Comparison of ENCODE assay signal across 8 cellular contexts in the genomic region with DNA sequence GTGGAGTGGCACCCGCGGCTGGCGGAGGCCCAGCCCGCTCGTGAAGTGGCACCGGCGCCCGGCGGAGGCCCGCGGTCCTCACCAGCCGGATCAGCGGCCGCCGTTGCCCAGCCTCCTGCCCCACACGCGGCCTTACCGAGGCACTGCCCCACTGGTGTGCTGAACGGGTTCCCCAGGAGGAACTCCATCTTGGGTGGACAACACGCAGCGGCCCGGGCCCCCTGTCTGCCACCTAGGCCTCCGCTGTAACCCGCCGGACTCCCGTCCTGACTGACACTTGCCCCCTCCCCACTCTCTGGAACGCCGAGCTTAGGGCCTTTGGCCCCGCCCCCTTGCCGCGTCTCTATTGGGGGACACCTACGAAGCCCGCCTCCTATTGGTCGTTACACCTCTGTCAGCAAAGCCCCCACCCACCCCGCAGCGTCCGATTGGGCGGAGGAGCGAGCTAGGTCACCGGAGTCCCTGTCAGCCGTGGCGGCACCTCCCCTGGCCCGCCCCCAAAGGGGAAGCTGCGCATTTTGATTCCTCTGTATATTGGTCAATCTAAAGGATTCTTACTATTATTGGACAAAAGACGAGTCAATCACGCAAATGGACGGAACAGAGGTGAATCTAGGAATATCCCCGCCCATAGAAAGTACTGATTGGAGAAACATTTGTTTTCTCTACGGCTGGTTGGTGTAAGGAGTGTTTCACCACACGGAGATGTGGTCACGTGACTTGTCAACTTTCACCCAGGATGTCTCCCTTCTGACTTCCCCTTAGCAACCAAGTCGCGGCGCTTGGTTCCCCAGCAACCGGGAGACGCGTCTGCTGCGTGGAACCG. TPM values are rescaled to one million over a fixed set of nuclear protein-coding genes. Genes with fewer than 3 reads are reported as not detected.
A peak's percentile ranks its signal among the peaks of the same experiment; 100 is the strongest.
DNase-seq lines count a peak whose midpoint lies in the region; ATAC-seq and TF ChIP-seq lines count a peak whose summit lies in the region.

A gene with protein sequence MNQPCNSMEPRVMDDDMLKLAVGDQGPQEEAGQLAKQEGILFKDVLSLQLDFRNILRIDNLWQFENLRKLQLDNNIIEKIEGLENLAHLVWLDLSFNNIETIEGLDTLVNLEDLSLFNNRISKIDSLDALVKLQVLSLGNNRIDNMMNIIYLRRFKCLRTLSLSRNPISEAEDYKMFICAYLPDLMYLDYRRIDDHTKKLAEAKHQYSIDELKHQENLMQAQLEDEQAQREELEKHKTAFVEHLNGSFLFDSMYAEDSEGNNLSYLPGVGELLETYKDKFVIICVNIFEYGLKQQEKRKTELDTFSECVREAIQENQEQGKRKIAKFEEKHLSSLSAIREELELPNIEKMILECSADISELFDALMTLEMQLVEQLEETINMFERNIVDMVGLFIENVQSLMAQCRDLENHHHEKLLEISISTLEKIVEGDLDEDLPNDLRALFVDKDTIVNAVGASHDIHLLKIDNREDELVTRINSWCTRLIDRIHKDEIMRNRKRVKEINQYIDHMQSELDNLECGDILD (plus strand): TSS at position 737 of the 826 bp plus-strand sequence. CDS start 4,737 bp downstream, outside the sequence.
A gene (minus strand): TSS at position 275 of the 826 bp plus-strand sequence. CDS start 87 bp downstream, at position 188.

- in situ Hi-C loops in GM13976 (cut with MboI; ENCODE audit: low sequenced_read_pairs, unreplicated experiment) = no loop called here
- in situ Hi-C loops in transverse colon (cut with MboI; ENCODE audit: low pct_ligation_motif_present in 1 of 4, low pct_unique_long_range_greater_than_20kb in 1 of 4, low sequenced_read_pairs in 3 of 4) = loop anchor here in 1 of 4 donors (10.0 kb wide), 1 partner anchor 52 kb away; no protein-coding TSS in a partner anchor

- H3K79me1 ChIP-seq in trophoblast cell (ENCODE audit: low read length) = peaks cover 4% of the 10 kb centered on the region

- no peak within 1 kb of the TSS for H2BK12ac ChIP-seq in trophoblast cell (ENCODE audit: low read length)

- peak within 1 kb of the TSS; percentile 61 for H3K9ac ChIP-seq in trophoblast cell (ENCODE audit: low read length)

- TF ChIP-seq CTCF in GM13976 (IDR thresholded peaks at IDR 0.05; ENCODE audit: borderline replicate concordance, control extremely low read depth, extremely low read depth, insufficient read depth, missing control alignments) (no peak), heart left ventricle (IDR thresholded peaks at IDR 0.05) (peak in 7 of 12 donors; percentile 4 to 57 (median 39)), transverse colon (IDR thresholded peaks at IDR 0.05) (peak in 2 of 5 experiments; percentile 4 to 13)

- 0 to 2% (median 0%) methylated on average over 34 to 59 of the region's 59 CpGs for WGBS in heart left ventricle, 4 donors
- WGBS in trophoblast cell (ENCODE audit: extremely low coverage, insufficient coverage, insufficient read length) = no CpG with 5 or more reads among the region's 59 CpGs
- WGBS in transverse colon (ENCODE audit: low coverage in 1 of 2), 2 donors = 0% methylated on average over 3 to 40 of the region's 59 CpGs

- H3K4me3 ChIP-seq in heart left ventricle = peak within 1 kb of the TSS; percentile 71 to 98 (median 91)
- H3K4me3 ChIP-seq in trophoblast cell (ENCODE audit: low read depth, low read length) = peak within 1 kb of the TSS; percentile 88
- peak within 1 kb of the TSS; percentile 59 to 93 (median 76) for H3K4me3 ChIP-seq in transverse colon

- H3K4me1 ChIP-seq in heart left ventricle (peaks cover 3 to 46% (median 29%) of the 10 kb centered on the region in 12 donors), trophoblast cell (ENCODE audit: control insufficient read depth in 1 of 2, insufficient read depth in 2 of 2, low read length in 2 of 2) (peaks cover 8 to 9% of the 10 kb centered on the region in 2 experiments), transverse colon (peaks cover 17 to 29% (median 19%) of the 10 kb centered on the region in 4 donors)

- TF ChIP-seq EP300 in transverse colon (IDR thresholded peaks at IDR 0.05; ENCODE audit: low read depth) = no peak

- H3K27ac ChIP-seq in heart left ventricle (peak within 1 kb of the TSS; percentile 66 to 95 (median 93)), trophoblast cell (ENCODE audit: low read depth, low read length) (no peak within 1 kb of the TSS), transverse colon (peak within 1 kb of the TSS; percentile 91 to 96 (median 94))

- TF ChIP-seq POLR2A in heart left ventricle (IDR thresholded peaks at IDR 0.05) (peak; percentile 96), transverse colon (IDR thresholded peaks at IDR 0.05) (peak; percentile 93)

- H3K14ac ChIP-seq in trophoblast cell (ENCODE audit: low read length) = peak within 1 kb of the TSS; percentile 62

- peak within 1 kb of the TSS; percentile 67 for H4K91ac ChIP-seq in trophoblast cell (ENCODE audit: low read depth, low read length)

- peak within 1 kb of the TSS; percentile 62 for H2AFZ ChIP-seq in trophoblast cell (ENCODE audit: insufficient read depth, low read length, poor library complexity)

- peak within 1 kb of the TSS; percentile 73 for H2AK5ac ChIP-seq in trophoblast cell (ENCODE audit: low read length)

- H3K36me3 ChIP-seq in heart left ventricle (no peaks in the 10 kb centered on the region), trophoblast cell (ENCODE audit: control insufficient read depth in 1 of 2, insufficient read depth in 2 of 2, low read length in 2 of 2) (no peaks in the 10 kb centered on the region), transverse colon (no peaks in the 10 kb centered on the region)

- intact Hi-C loops in heart left ventricle (cut with DNase I) = loop anchor here in 8 of 10 donors (2.0 to 10.0 kb wide), 11 partner anchors 45 to 150 kb away; a partner anchor contains a TSS
- intact Hi-C loops in transverse colon (cut with DNase I; ENCODE audit: low total_unique reads) = no loop called here

- peaks cover 7% of the 10 kb centered on the region for H3K79me2 ChIP-seq in trophoblast cell (ENCODE audit: control insufficient read depth, insufficient read depth, low read length, poor library complexity)

- H3K27me3 ChIP-seq in heart left ventricle (no peaks in the 10 kb centered on the region), trophoblast cell (ENCODE audit: insufficient read depth, low read length) (no peaks in the 10 kb centered on the region), transverse colon (no peaks in the 10 kb centered on the region)

- peak within 1 kb of the TSS; percentile 14 for H2BK5ac ChIP-seq in trophoblast cell (ENCODE audit: low read depth, low read length, poor library complexity)

- ATAC-seq in HG02852 (IDR thresholded peaks at IDR 0.05; ENCODE audit: unreplicated experiment) = peak; percentile 91
- peak; percentile 97 to 98 (median 98) for ATAC-seq in heart left ventricle

- H3K4ac ChIP-seq in trophoblast cell (ENCODE audit: low read depth, low read length) = peak within 1 kb of the TSS; percentile 54

- peak; percentile 98 for DNase-seq in GM13976 (ENCODE audit: low spot score)
- peak; percentile 100 for DNase-seq in NCI-H1436 treated with DMSO at 0.1 percent for 48 hours (lab: John Stamatoyannopoulos, UW)
- DNase-seq in T follicular helper cell (ENCODE audit: low read depth) = peak; percentile 100
- peak; percentile 100 for DNase-seq in amniotic epithelial cell (ENCODE audit: low read depth)
- DNase-seq in heart left ventricle = peak; percentile 100
- DNase-seq in trophoblast cell = peak; percentile 100
- DNase-seq in transverse colon = peak; percentile 100

- no peak within 1 kb of the TSS for H3K23ac ChIP-seq in trophoblast cell (ENCODE audit: low read length)

- H4K8ac ChIP-seq in trophoblast cell (ENCODE audit: low read depth, low read length) = peak within 1 kb of the TSS; percentile 11

- H2BK120ac ChIP-seq in trophoblast cell (ENCODE audit: insufficient read depth, low read length, poor library complexity) = peak within 1 kb of the TSS; percentile 57

- H3K4me2 ChIP-seq in trophoblast cell (ENCODE audit: low read length) = peak within 1 kb of the TSS; percentile 80

- H3K9me3 ChIP-seq in heart left ventricle = no peaks in the 10 kb centered on the region
- no peaks in the 10 kb centered on the region for H3K9me3 ChIP-seq in trophoblast cell (ENCODE audit: insufficient read depth, low read depth, low read length)
- H3K9me3 ChIP-seq in transverse colon = no peaks in the 10 kb centered on the region

- H4K12ac ChIP-seq in trophoblast cell (ENCODE audit: low read depth, low read length) = peak within 1 kb of the TSS; percentile 4

- peak within 1 kb of the TSS; percentile 67 for H3K18ac ChIP-seq in trophoblast cell (ENCODE audit: low read length)

RNA-seq across cellular contexts. Expression of the first gene that starts in this region (rescaled TPM):
- 1 to 10 TPM in 4 of 9 donors, under 1 TPM in 5; 0.42 to 3.7 (median 1.00) TPM for total RNA-seq in heart left ventricle
- polyA plus RNA-seq in heart left ventricle = 1 to 10 TPM in 1 of 2 donors, under 1 TPM in 1; 0.57 to 1.2 TPM
- polyA plus RNA-seq in trophoblast cell (2013) = 0.39 and 0.47 TPM in 2 replicates
- total RNA-seq in transverse colon = 1 to 10 TPM in 1 of 4 donors, under 1 TPM in 2, not detected in 1; 0.64 to 1.8 (median 0.82) TPM

RNA-seq across cellular contexts. Expression of the second gene that starts in this region (rescaled TPM):
- total RNA-seq in heart left ventricle (100 to 1,000 TPM; 210 to 345 (median 247) TPM), transverse colon (100 to 1,000 TPM in 2 of 4 donors, 10 to 100 TPM in 2; 65.9 to 178 (median 97.7) TPM)
- 100 to 1,000 TPM; 122 to 129 TPM for polyA plus RNA-seq in heart left ventricle
- polyA plus RNA-seq in trophoblast cell (2013) = 76.2 and 80.2 TPM in 2 replicates
